In genomic region chr9:99210572-99210971, GRCh38 we compare ENCODE assay signal across 19 cellular contexts.
"Had no signal": no experiment of that assay in that cellular context is flagged by ENCODE, and none has a peak within 500 bp of the region (broad histone marks: within the 10 kb centered on the region; RNA-seq: fewer than 3 reads in every experiment).

No MANE protein-coding gene starts in this region.

- H3K27me3 ChIP-seq: gastrocnemius medialis, right atrium auricular region, suprapubic skin had no signal

- H3K27ac ChIP-seq: gastrocnemius medialis, lower lobe of right lung, prostate gland, right atrium auricular region, suprapubic skin had no signal

- H3K4me1 ChIP-seq: gastrocnemius medialis, lower lobe of right lung, prostate gland, right atrium auricular region, suprapubic skin had no signal

- H3K9me3 ChIP-seq: gastrocnemius medialis, lower lobe of right lung, prostate gland, right atrium auricular region, suprapubic skin had no signal

- DNase-seq: cortex of kidney; effector CD4-positive, alpha-beta T cell; gastrocnemius medialis; head of caudate nucleus; left ventricle myocardium superior; lower lobe of right lung; naive thymus-derived CD8-positive, alpha-beta T cell; nephron progenitor cell; nucleus accumbens; stimulated activated CD4-positive, alpha-beta T cell treated with anti-CD3 and anti-CD28 coated beads, Interleukin-12 subunit alpha, Interleukin-12 subunit beta, amount 100 ng/mL, for 4 hours; stimulated activated CD4-positive, alpha-beta T cell treated with anti-CD3 and anti-CD28 coated beads, Interleukin-1b, Interleukin-23, amount 100 ng/mL, for 48 hours; stimulated activated CD4-positive, alpha-beta T cell treated with anti-CD3 and anti-CD28 coated beads, Interleukin-4, amount 100 ng/mL, for 1 hour; stimulated activated CD8-positive, alpha-beta memory T cell treated with anti-CD3 and anti-CD28 coated beads, Interleukin-4, amount 100 ng/mL, for 48 hours; stimulated activated naive CD4-positive, alpha-beta T cell; stimulated activated naive CD8-positive, alpha-beta T cell treated with anti-CD3 and anti-CD28 coated beads, Interleukin-15, amount 100 ng/mL, for 72 hours had no signal

- H3K36me3 ChIP-seq: gastrocnemius medialis, prostate gland, right atrium auricular region had no signal

- H3K4me3 ChIP-seq: gastrocnemius medialis, lower lobe of right lung, prostate gland, right atrium auricular region, smooth muscle cell, suprapubic skin had no signal

- H3K4me2 ChIP-seq: smooth muscle cell had no signal
